ENCODE assay signal across 11 cellular contexts in genomic region chr13:44174769-44175425, GRCh38.
DNase-seq lines count a peak whose midpoint lies in the region; ATAC-seq, FAIRE-seq and TF ChIP-seq lines count a peak whose summit lies in the region.
"Had no signal": no experiment of that assay in that cellular context is flagged by ENCODE, and none has a peak within 500 bp of the region (broad histone marks: within the 10 kb centered on the region; RNA-seq: fewer than 3 reads in every experiment).

No MANE protein-coding gene starts in this region.

- H3K18ac ChIP-seq in IMR-90 (ENCODE audit: low read depth, low read length) = peak overlapping the region; percentile 82

- H2BK120ac ChIP-seq in IMR-90 (ENCODE audit: low read depth, low read length) = peak overlapping the region; percentile 96

- H3K79me1 ChIP-seq in IMR-90 (ENCODE audit: low read depth in 1 of 2, low read length in 2 of 2) = no peaks in the 10 kb centered on the region

- H2BK15ac ChIP-seq in IMR-90 (ENCODE audit: low read depth, low read length) = peak overlapping the region; percentile 81; the same call in 2 of the 3 replicates

- no peaks in the 10 kb centered on the region for H3K36me3 Mint-ChIP-seq in activated CD4-positive, alpha-beta memory T cell treated with anti-CD3 and anti-CD28 coated beads for 36 hours

- peak overlapping the region; percentile 99 for H2BK20ac ChIP-seq in IMR-90 (ENCODE audit: low read depth, low read length)

- no peak overlapping the region for H3K4me2 ChIP-seq in IMR-90 (ENCODE audit: low read depth, low read length)

- H3K27me3 ChIP-seq in IMR-90 (ENCODE audit: control insufficient read depth, insufficient read depth, low read length) (no peaks in the 10 kb centered on the region), bronchial epithelial cell (ENCODE audit: control insufficient read depth, insufficient read depth, low read length) (no peaks in the 10 kb centered on the region)
- H3K27me3 ChIP-seq: SJSA1 had no signal

- no peaks in the 10 kb centered on the region for H3K9me3 ChIP-seq in IMR-90 (ENCODE audit: control insufficient read depth, insufficient read depth, low read length)
- H3K9me3 ChIP-seq: SJSA1 had no signal

- TF ChIP-seq CTCF in IMR-90 (conservative IDR thresholded peaks at IDR 0.05; ENCODE audit: low read depth, low read length) (no peak), bronchial epithelial cell (IDR thresholded peaks at IDR 0.05; ENCODE audit: insufficient read depth, low read length, severe bottlenecking) (no peak), GM10248 (IDR thresholded peaks at IDR 0.05; ENCODE audit: control extremely low read depth, extremely low read depth, low read depth, missing control alignments) (no peak)

- peak overlapping the region; percentile 63; the same call in 1 of the 2 replicates for H3K56ac ChIP-seq in IMR-90 (ENCODE audit: extremely low read depth, insufficient read depth, low read length)

- H3K36me3 ChIP-seq in IMR-90 (ENCODE audit: control insufficient read depth, insufficient read depth, low read length) (no peaks in the 10 kb centered on the region), bronchial epithelial cell (ENCODE audit: control insufficient read depth, insufficient read depth, low read length) (no peaks in the 10 kb centered on the region)
- H3K36me3 ChIP-seq: SJSA1 had no signal

- POLR2A ChIA-PET in IMR-90 (lab: Charles Lee; ENCODE audit: unreplicated experiment) = interaction anchor here (0.5 kb wide), 1 partner anchor 136 kb away, joined by 8 read pairs; no protein-coding TSS in a partner anchor
- POLR2A ChIA-PET in activated CD4-positive, alpha-beta memory T cell treated with anti-CD3 and anti-CD28 coated beads for 36 hours (lab: Charles Lee) = no interaction called here
- POLR2A ChIA-PET in GM10248 (lab: Yijun Ruan, JAX) = no interaction called here

- peak overlapping the region; percentile 88 for H3K14ac ChIP-seq in IMR-90 (replicated peaks; ENCODE audit: low read depth, low read length)

- peaks cover 8% of the 10 kb centered on the region for H3K9me1 ChIP-seq in IMR-90 (ENCODE audit: insufficient read depth, low read length)

- dilution Hi-C loops in IMR-90 (cut with HindIII; ENCODE audit: low sequenced_read_pairs, unreplicated experiment) = no loop called here

- peaks cover 13% of the 10 kb centered on the region for H3K4me1 ChIP-seq in IMR-90 (ENCODE audit: control insufficient read depth, insufficient read depth, low read length)

- BruUV-seq in IMR-90 (replicated peaks; lab: Mats Ljungman, UMichigan) = no TSS peak

- peak overlapping the region; percentile 88; the same call in 1 of the 2 replicates for H2AK5ac ChIP-seq in IMR-90 (ENCODE audit: low read depth, low read length)

- peak overlapping the region; percentile 66 for H4K5ac ChIP-seq in IMR-90 (ENCODE audit: low read depth, low read length)

- in situ Hi-C loops in IMR-90 (cut with MboI; ENCODE audit: low sequenced_read_pairs) = no loop called here

- 0 out of 2 replicates have a peak overlapping the region, but pooled peaks have one; percentile 14 for H3K9ac ChIP-seq in IMR-90 (ENCODE audit: low read depth, low read length)

- H4K91ac ChIP-seq in IMR-90 (ENCODE audit: insufficient read depth, low read depth, low read length) = peak overlapping the region; percentile 91

- H2AK9ac ChIP-seq in IMR-90 (replicated peaks; ENCODE audit: low read depth, low read length, poor library complexity) = peak overlapping the region; percentile 95

- no peaks in the 10 kb centered on the region for H4K20me1 ChIP-seq in IMR-90 (ENCODE audit: insufficient read depth, low read length)

- no peak for FAIRE-seq in bronchial epithelial cell (lab: Jason Lieb, UNC)

- intact Hi-C loops in IMR-90 (cut with micrococcal nuclease) = no loop called here
- intact Hi-C loops in activated CD4-positive, alpha-beta memory T cell treated with anti-CD3 and anti-CD28 coated beads for 36 hours (cut with micrococcal nuclease) = no loop called here

- TF ChIP-seq POLR2A in IMR-90 (IDR thresholded peaks at IDR 0.05; ENCODE audit: low read depth, low read length) = no peak

- peak overlapping the region; percentile 73 for H2BK5ac ChIP-seq in IMR-90 (ENCODE audit: low read depth, low read length, poor library complexity, severe bottlenecking)

- no peak overlapping the region for H3K4me3 ChIP-seq in IMR-90 (ENCODE audit: insufficient read depth, low read depth, low read length)
- H3K4me3 ChIP-seq in bronchial epithelial cell (ENCODE audit: low read depth, low read length) = no peak overlapping the region
- H3K4me3 ChIP-seq: SJSA1 had no signal

- H3K4me1 Mint-ChIP-seq in activated CD4-positive, alpha-beta memory T cell treated with anti-CD3 and anti-CD28 coated beads for 36 hours (ENCODE audit: low read depth) = no peaks in the 10 kb centered on the region

- H3K27me3 Mint-ChIP-seq in activated CD4-positive, alpha-beta memory T cell treated with anti-CD3 and anti-CD28 coated beads for 36 hours = no peaks in the 10 kb centered on the region

- peak overlapping the region; percentile 94 for H3K23ac ChIP-seq in IMR-90 (ENCODE audit: low read depth, low read length)

- 67% methylated on average over 1 of the region's 3 CpGs; no CpG with 5 or more reads in 1 of the 2 experiments for WGBS in IMR-90 (ENCODE audit: extremely low coverage in 2 of 2, insufficient read length in 1 of 2), 2 experiments

- no peaks in the 10 kb centered on the region for H3K9me3 Mint-ChIP-seq in activated CD4-positive, alpha-beta memory T cell treated with anti-CD3 and anti-CD28 coated beads for 36 hours

- peak overlapping the region; percentile 85 for H2AFZ ChIP-seq in IMR-90 (replicated peaks; ENCODE audit: low read length, poor library complexity)

- H3K27ac ChIP-seq in IMR-90 (ENCODE audit: insufficient read depth, low read length) (peak overlapping the region; percentile 66), substantia nigra (ENCODE audit: low read depth, low read length, poor library complexity, severe bottlenecking) (no peak overlapping the region)
- H3K27ac ChIP-seq: SJSA1 had no signal

- no peak overlapping the region for H3K4me3 Mint-ChIP-seq in activated CD4-positive, alpha-beta memory T cell treated with anti-CD3 and anti-CD28 coated beads for 36 hours

- peak; percentile 94 for ATAC-seq in IMR-90 (ENCODE audit: low read depth)

- no peak for TF ChIP-seq RAD21 in IMR-90 (IDR thresholded peaks at IDR 0.05; ENCODE audit: low read length)

- no peak overlapping the region for H3K27ac Mint-ChIP-seq in activated CD4-positive, alpha-beta memory T cell treated with anti-CD3 and anti-CD28 coated beads for 36 hours

- CTCF ChIA-PET in IMR-90 (lab: Yijun Ruan, JAX) (no interaction called here), GM10248 (lab: Yijun Ruan, JAX) (interaction anchor here (1.1 to 1.4 kb wide), 2 partner anchors 14 to 15 kb away, joined by 3 to 4 read pairs; no protein-coding TSS in a partner anchor)
- CTCF ChIA-PET in activated CD4-positive, alpha-beta memory T cell treated with anti-CD3 and anti-CD28 coated beads for 36 hours (lab: Charles Lee) = no interaction called here

- DNase-seq in A172 (ENCODE audit: low spot score) = peak; percentile 20
- peak; percentile 76 for DNase-seq in IMR-90
- DNase-seq in bronchial epithelial cell (ENCODE audit: low read depth) = peak; percentile 67
- peak; percentile 58 for DNase-seq in kidney tubule cell (ENCODE audit: low spot score)
- DNase-seq in activated CD4-positive, alpha-beta T cell treated with anti-CD3 and anti-CD28 coated beads for 48 hours = no peak
- no peak for DNase-seq in activated CD4-positive, alpha-beta memory T cell treated with anti-CD3 and anti-CD28 coated beads for 36 hours
- no peak for DNase-seq in substantia nigra (lab: John Stamatoyannopoulos, UW)
- DNase-seq in GM10248 (ENCODE audit: extremely low spot score) = no peak
- DNase-seq: C1 segment of cervical spinal cord, NCI-H1092 treated with DMSO at 0.1 percent for 48 hours had no signal

- peak overlapping the region; percentile 89 for H3K4ac ChIP-seq in IMR-90 (ENCODE audit: low read depth, low read length)

- peak overlapping the region; percentile 70 to 88 for H4K8ac ChIP-seq in IMR-90 (ENCODE audit: low read depth in 2 of 2, low read length in 2 of 2)

TF ChIP-seq in IMR-90, 13 proteins besides CTCF, POLR2A, EP300 and RAD21:
- TF ChIP-seq BHLHE40 (IDR thresholded peaks at IDR 0.05; ENCODE audit: low read depth, low read length) (peak; percentile 6; the same call in 1 of the 2 replicates), ELK1 (IDR thresholded peaks at IDR 0.05; ENCODE audit: borderline replicate concordance, low read depth, low read length) (no peak), USF2 (IDR thresholded peaks at IDR 0.05; ENCODE audit: low read depth, low read length) (no peak), MAFK (IDR thresholded peaks at IDR 0.05; ENCODE audit: low read depth, low read length) (peak; percentile 88), CEBPB (IDR thresholded peaks at IDR 0.05; ENCODE audit: low read depth, low read length) (no peak), CHD1 (IDR thresholded peaks at IDR 0.05; ENCODE audit: low read depth, low read length) (no peak), SMC3 (IDR thresholded peaks at IDR 0.05; ENCODE audit: low read depth, low read length) (no peak), NFE2L2 (IDR thresholded peaks at IDR 0.05; ENCODE audit: low read depth, low read length) (peak; percentile 99), RCOR1 (IDR thresholded peaks at IDR 0.05; ENCODE audit: insufficient replicate concordance, low read length) (no peak), FOS (IDR thresholded peaks at IDR 0.05; ENCODE audit: low read depth, low read length) (no peak)

Comparison
In these comparisons a context has a peak if more than half of its experiments do, and no peak if none do; other contexts are left out.
1. DNase-seq: peak in A172 (single experiment), IMR-90 (single experiment), bronchial epithelial cell (single experiment) and kidney tubule cell (single experiment); none in activated CD4-positive, alpha-beta T cell treated with anti-CD3 and anti-CD28 coated beads for 48 hours (single experiment), activated CD4-positive, alpha-beta memory T cell treated with anti-CD3 and anti-CD28 coated beads for 36 hours (single experiment), substantia nigra (0 of 49) and GM10248 (single experiment).